ENCODE assay signal across 8 cellular contexts in the genomic region with DNA sequence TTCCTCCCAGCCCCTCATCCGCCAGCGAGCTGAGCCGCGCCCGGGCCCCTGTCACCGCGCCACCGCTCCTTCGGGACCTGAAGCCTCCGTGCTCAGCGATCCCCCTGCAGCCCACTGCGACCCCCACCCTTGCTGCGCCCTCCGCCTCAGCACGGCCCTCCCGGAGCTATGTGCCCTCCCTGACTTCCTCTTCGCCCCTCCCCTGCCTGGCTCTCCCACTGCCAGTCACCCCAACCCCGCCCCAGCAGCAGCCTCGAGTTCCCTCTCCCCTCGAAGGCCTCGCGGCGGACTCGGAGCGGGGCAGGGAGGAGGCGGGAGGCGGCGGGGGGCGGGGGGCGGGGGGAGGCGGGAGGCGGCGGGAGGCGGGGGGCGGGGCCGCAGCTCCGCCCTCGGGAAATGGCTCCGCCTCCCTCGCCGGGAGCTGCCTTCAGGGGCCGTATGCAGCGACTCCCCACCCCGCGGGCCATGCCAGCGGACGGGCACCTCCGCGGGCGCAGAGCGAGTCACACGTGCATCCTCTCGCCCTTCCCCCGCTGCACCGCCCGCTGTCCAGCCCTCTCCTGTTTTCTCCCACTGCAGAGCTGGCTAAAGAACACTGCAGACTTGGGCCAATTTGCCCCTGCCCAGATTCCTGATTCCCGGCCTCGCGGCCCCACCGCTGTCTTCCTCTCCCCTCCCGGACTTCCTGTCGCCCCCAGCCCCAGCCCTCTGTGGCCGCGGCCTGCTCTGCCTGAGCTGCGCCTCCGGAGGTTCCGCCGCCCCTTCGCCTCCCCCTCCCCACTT. TPM values are rescaled to one million over a fixed set of nuclear protein-coding genes. Genes with fewer than 3 reads are reported as not detected.
DNase-seq lines count a peak whose midpoint lies in the region; FAIRE-seq and TF ChIP-seq lines count a peak whose summit lies in the region.

No MANE protein-coding gene starts in this region.

- dilution Hi-C loops in endothelial cell of umbilical vein (cut with MboI; ENCODE audit: extremely low pct_ligation_motif_present, low sequenced_read_pairs), result no loop called here

- no peak overlapping the region for H3K27ac ChIP-seq in endothelial cell of umbilical vein (ENCODE audit: insufficient read depth, low read depth, low read length)

- peaks cover 13% of the 10 kb centered on the region for H3K4me1 ChIP-seq in endothelial cell of umbilical vein (ENCODE audit: control insufficient read depth, extremely low read depth, insufficient read depth, low read length)

- no TSS peak for BruUV-seq in endothelial cell of umbilical vein (replicated peaks; lab: Mats Ljungman, UMichigan)

- FAIRE-seq in endothelial cell of umbilical vein (lab: Jason Lieb, UNC), result peak; percentile 82

- POLR2A ChIA-PET in endothelial cell of umbilical vein (lab: Charles Lee), result interaction anchor here (0.8 to 1.3 kb wide), 4 partner anchors 19 to 130 kb away, joined by 3 to 8 read pairs (median 5); partner anchors contain the start of gene ADIPOR2

- H3K79me2 ChIP-seq in endothelial cell of umbilical vein (ENCODE audit: control insufficient read depth, insufficient read depth, low read length), result no peaks in the 10 kb centered on the region

- DNase-seq in AG10803 (ENCODE audit: low read depth) (peak; percentile 93), HT-29 (ENCODE audit: low spot score) (peak; percentile 96), NOMO-1 treated with DMSO at 0.1 percent for 48 hours (lab: John Stamatoyannopoulos, UW; ENCODE audit: unreplicated experiment) (peak; percentile 97), endothelial cell of umbilical vein (ENCODE audit: low read depth, low spot score) (peak; percentile 90), midbrain (lab: John Stamatoyannopoulos, UW) (peak; percentile 99)
- DNase-seq in activated CD8-positive, alpha-beta memory T cell treated with anti-CD3 and anti-CD28 coated beads, Interleukin-2, amount 50 U/mL, for 24 hours (ENCODE audit: extremely low read depth), result peak; percentile 49
- peak; percentile 47 for DNase-seq in stimulated activated CD8-positive, alpha-beta memory T cell treated with anti-CD3 and anti-CD28 coated beads, Interleukin-15, amount 100 ng/mL, for 24 hours (ENCODE audit: low read depth)

- intact Hi-C loops in endothelial cell of umbilical vein (cut with micrococcal nuclease), result loop anchor here (1.0 kb wide), 2 partner anchors 20 to 29 kb away; no protein-coding TSS in a partner anchor

- H2AFZ ChIP-seq in endothelial cell of umbilical vein (ENCODE audit: low read depth, low read length), result peak overlapping the region; percentile 68

- TF ChIP-seq CTCF in AG10803 (conservative IDR thresholded peaks at IDR 0.05; ENCODE audit: low read length) (no peak), endothelial cell of umbilical vein (IDR thresholded peaks at IDR 0.05; ENCODE audit: extremely low read depth in 1 of 2, insufficient read depth in 1 of 2, low read depth in 1 of 2, low read length in 2 of 2) (no peak)

- H4K20me1 ChIP-seq in endothelial cell of umbilical vein (replicated peaks; ENCODE audit: control insufficient read depth, extremely low read depth, insufficient read depth, low read length), result no peaks in the 10 kb centered on the region

- H3K9me1 ChIP-seq in endothelial cell of umbilical vein (replicated peaks; ENCODE audit: control insufficient read depth, extremely low read depth, insufficient read depth, low read length), result no peaks in the 10 kb centered on the region

- no peak overlapping the region for H3K9ac ChIP-seq in endothelial cell of umbilical vein (replicated peaks; ENCODE audit: extremely low read depth, insufficient read depth, low read length)

- H3K4me2 ChIP-seq in endothelial cell of umbilical vein (ENCODE audit: insufficient read depth, low read length), result peak overlapping the region; percentile 43

- CTCF ChIA-PET in endothelial cell of umbilical vein (lab: Charles Lee), result interaction anchor here (1.4 to 4.9 kb wide), 6 partner anchors 9 to 278 kb away, joined by 3 to 89 read pairs (median 16); no protein-coding TSS in a partner anchor

- H3K4me3 ChIP-seq in AG10803 (ENCODE audit: low read length) (peak overlapping the region; percentile 60), endothelial cell of umbilical vein (replicated peaks in 1 of 3; ENCODE audit: insufficient read depth in 1 of 3, low read depth in 1 of 3, low read length in 3 of 3) (peak overlapping the region in 1 of 3 experiments; percentile 37)

- TF ChIP-seq POLR2A in GM19193 (IDR thresholded peaks at IDR 0.05; ENCODE audit: extremely low read depth, insufficient read depth, insufficient read length), result peak; percentile 47
- no peak for TF ChIP-seq POLR2A in endothelial cell of umbilical vein (IDR thresholded peaks at IDR 0.05; ENCODE audit: low read depth, low read length)

- no peaks in the 10 kb centered on the region for H3K27me3 ChIP-seq in endothelial cell of umbilical vein (ENCODE audit: control insufficient read depth in 2 of 2, insufficient read depth in 2 of 2, low read length in 2 of 2)

- no peaks in the 10 kb centered on the region for H3K36me3 ChIP-seq in endothelial cell of umbilical vein (ENCODE audit: control insufficient read depth in 2 of 2, extremely low read depth in 1 of 2, insufficient read depth in 2 of 2, low read length in 2 of 2)

- H3K9me3 ChIP-seq in endothelial cell of umbilical vein (replicated peaks; ENCODE audit: control insufficient read depth, insufficient read depth, low read length), result no peaks in the 10 kb centered on the region

TF ChIP-seq in endothelial cell of umbilical vein, 7 proteins besides CTCF, POLR2A, EP300 and RAD21:
- TF ChIP-seq GATA2 (IDR thresholded peaks at IDR 0.05; ENCODE audit: insufficient read depth, insufficient read length, low read depth, low read length), result no peak
- TF ChIP-seq, protein P1, sequence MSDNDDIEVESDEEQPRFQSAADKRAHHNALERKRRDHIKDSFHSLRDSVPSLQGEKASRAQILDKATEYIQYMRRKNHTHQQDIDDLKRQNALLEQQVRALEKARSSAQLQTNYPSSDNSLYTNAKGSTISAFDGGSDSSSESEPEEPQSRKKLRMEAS (IDR thresholded peaks at IDR 0.05; ENCODE audit: insufficient read depth, insufficient read length), result peak; percentile 91
- no peak for TF ChIP-seq FOS (IDR thresholded peaks at IDR 0.05; ENCODE audit: borderline replicate concordance, insufficient read depth, low read length)
- peak; percentile 86 for TF ChIP-seq POLR2AphosphoS5 (IDR thresholded peaks at IDR 0.05; ENCODE audit: insufficient read depth, low read depth, low read length)
- peak; percentile 93 for TF ChIP-seq MYC (IDR thresholded peaks at IDR 0.05; ENCODE audit: low read depth, low read length)
- no peak for TF ChIP-seq JUN (IDR thresholded peaks at IDR 0.05; ENCODE audit: borderline replicate concordance, insufficient read depth, insufficient read length, low read depth)

RNA-seq across cellular contexts. Expression of gene ADIPOR2, which starts 29.1 kb away (rescaled TPM):
- 28.7 and 31.7 TPM in 2 replicates for total RNA-seq in HT-29 (2014; rRNA removed; shearing (Covaris generic))
- total RNA-seq in endothelial cell of umbilical vein, result 57.3 and 59.4 TPM in 2 replicates
- 20.7 and 22.5 TPM in 2 replicates for polyA plus RNA-seq in endothelial cell of umbilical vein
- 22.4 and 24.0 TPM in 2 replicates for polyA plus RNA-seq in endothelial cell of umbilical vein (2011; cell fraction: cytosol; rRNA removed)
- 34.1 and 36.6 TPM in 2 replicates for polyA plus RNA-seq in endothelial cell of umbilical vein (2011; cell fraction: nucleus; rRNA removed)
- polyA plus RNA-seq in endothelial cell of umbilical vein (2012), result 30.4 and 36.7 TPM in 2 replicates
- polyA minus RNA-seq in endothelial cell of umbilical vein, result 54.4 and 56.2 TPM in 2 replicates
- polyA minus RNA-seq in endothelial cell of umbilical vein (2011; cell fraction: cytosol; rRNA and poly(A)+ RNA removed), result 29.5 TPM
- polyA minus RNA-seq in endothelial cell of umbilical vein (2011; cell fraction: nucleus; rRNA and poly(A)+ RNA removed), result 34.4 and 59.3 TPM in 2 replicates

RNA-seq across cellular contexts. Expression of gene WNT5B, which starts 32.7 kb away (rescaled TPM):
- total RNA-seq in HT-29 (2014; rRNA removed; shearing (Covaris generic)), result 0.08 TPM in 1 of 2 replicates, not detected in the other
- not detected in 2 replicates for total RNA-seq in endothelial cell of umbilical vein
- 0.18 TPM in 1 of 2 replicates, not detected in the other for polyA plus RNA-seq in endothelial cell of umbilical vein
- 0.04 TPM in 1 of 2 replicates, not detected in the other for polyA plus RNA-seq in endothelial cell of umbilical vein (2011; cell fraction: cytosol; rRNA removed)
- 0.07 TPM in 1 of 2 replicates, not detected in the other for polyA plus RNA-seq in endothelial cell of umbilical vein (2011; cell fraction: nucleus; rRNA removed)
- not detected in 2 replicates for polyA plus RNA-seq in endothelial cell of umbilical vein (2012)
- 0.19 TPM in 1 of 2 replicates, not detected in the other for polyA minus RNA-seq in endothelial cell of umbilical vein
- not detected for polyA minus RNA-seq in endothelial cell of umbilical vein (2011; cell fraction: cytosol; rRNA and poly(A)+ RNA removed)
- polyA minus RNA-seq in endothelial cell of umbilical vein (2011; cell fraction: nucleus; rRNA and poly(A)+ RNA removed), result not detected in 2 replicates

Comparison
In these comparisons a context has a peak if more than half of its experiments do, and no peak if none do; other contexts are left out.
1. DNase-seq: peak in every context shown above with its lines; median percentile 99 in midbrain; 97 in NOMO-1 treated with DMSO at 0.1 percent for 48 hours; 96 in HT-29; 93 in AG10803; 90 in endothelial cell of umbilical vein; 49 in activated CD8-positive, alpha-beta memory T cell treated with anti-CD3 and anti-CD28 coated beads, Interleukin-2, amount 50 U/mL, for 24 hours; 47 in stimulated activated CD8-positive, alpha-beta memory T cell treated with anti-CD3 and anti-CD28 coated beads, Interleukin-15, amount 100 ng/mL, for 24 hours.